Comparison of ENCODE assay signal across 8 cellular contexts in the genomic region with DNA sequence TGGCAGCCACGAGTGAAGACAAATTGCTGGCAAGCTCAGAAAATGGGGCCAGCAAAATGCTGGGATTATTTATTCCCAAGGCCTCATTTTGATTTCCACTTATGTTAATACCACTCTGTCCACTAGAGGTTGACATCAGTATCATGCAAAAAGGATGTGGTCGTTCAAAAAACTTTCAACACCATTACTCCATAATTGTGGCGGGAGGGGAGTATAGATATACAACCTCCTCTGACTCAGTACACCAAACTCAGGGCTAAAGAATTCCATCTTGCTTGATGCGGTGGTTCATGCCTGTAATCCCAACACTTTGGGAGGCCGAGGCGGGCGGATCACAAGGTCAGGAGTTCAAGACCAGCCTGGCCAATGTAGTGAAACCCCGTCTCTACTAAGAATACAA.
DNase-seq lines count a peak whose midpoint lies in the region; ATAC-seq and TF ChIP-seq lines count a peak whose summit lies in the region.
"Not testable (repeated sequence)": the region's sequence is repeated elsewhere in the genome, so short reads cannot be mapped to it uniquely, and the experiment has no call there.

No MANE protein-coding gene starts in this region.

- H3K9me2 ChIP-seq in DOHH2 (replicated peaks; ENCODE audit: control insufficient read depth, low read length): not testable (repeated sequence)

- H3F3A ChIP-seq in DOHH2 (ENCODE audit: control insufficient read depth, insufficient read depth): not testable (repeated sequence)

- peaks cover 24% of the 10 kb centered on the region for H3K4me1 Mint-ChIP-seq in HFFc6 (ENCODE audit: low read depth)

- not testable (repeated sequence) for H3K27me3 Mint-ChIP-seq in HFFc6 (ENCODE audit: insufficient read depth)

- not testable (repeated sequence) for H3K27me3 ChIP-seq in DOHH2 (ENCODE audit: control insufficient read depth, low read length)

- H4K20me1 ChIP-seq in DOHH2 (ENCODE audit: control insufficient read depth, insufficient read depth, low read depth, low read length): not testable (repeated sequence)

- not testable (repeated sequence) for H3K9me3 ChIP-seq in DOHH2 (ENCODE audit: control insufficient read depth, insufficient read depth, low read length)

- peak; percentile 43 for ATAC-seq in stimulated activated naive CD8-positive, alpha-beta T cell treated with anti-CD3 and anti-CD28 coated beads, Interleukin-15, Interleukin-2, amounts not matched to agents 100 U/mL and 50 U/mL, for 24 hours

- H3K4me1 ChIP-seq in DOHH2 (ENCODE audit: control insufficient read depth, low read length): not testable (repeated sequence)

- peak overlapping the region; percentile 37; the same call in 1 of the 2 replicates for H3K27ac Mint-ChIP-seq in HFFc6

- not testable (repeated sequence) for H3K4me2 ChIP-seq in DOHH2 (ENCODE audit: low read length)

- not testable (repeated sequence) for H3K79me2 ChIP-seq in DOHH2 (ENCODE audit: control insufficient read depth, low read length)

- H3K4me3 ChIP-seq in DOHH2 (ENCODE audit: low read length); astrocyte of the spinal cord (ENCODE audit: low read depth, low read length): not testable (repeated sequence)

- not testable (repeated sequence) for H3K9me3 Mint-ChIP-seq in HFFc6

- H3K36me3 ChIP-seq in DOHH2 (ENCODE audit: control insufficient read depth, low read length): not testable (repeated sequence)

- in situ Hi-C loops in SK-MEL-5 (cut with HindIII; ENCODE audit: low pct_unique_long_range_greater_than_20kb, low sequenced_read_pairs); astrocyte of the spinal cord (cut with HindIII; ENCODE audit: low sequenced_read_pairs): not testable (repeated sequence)

- not testable (repeated sequence) for H3K36me3 Mint-ChIP-seq in HFFc6 (ENCODE audit: low read depth)

- TF ChIP-seq CTCF in DOHH2 (IDR thresholded peaks at IDR 0.05; ENCODE audit: low read depth, low read length, poor library complexity, severe bottlenecking) (peak; percentile 12), HFFc6 (IDR thresholded peaks at IDR 0.05) (peak; percentile 75), astrocyte of the spinal cord (IDR thresholded peaks at IDR 0.05; ENCODE audit: low read depth, low read length) (peak; percentile 33)

- DNase-seq in HFFc6: peak; percentile 91
- DNase-seq in MV-4-11 (lab: John Stamatoyannopoulos, UW): peak; percentile 64
- peak; percentile 22 for DNase-seq in SK-MEL-5 (ENCODE audit: low read depth, low spot score)
- DNase-seq in astrocyte of the spinal cord (ENCODE audit: low read depth, low spot score): peak; percentile 82
- peak; percentile 52 for DNase-seq in fibroblast of gingiva (ENCODE audit: low read depth)
- DNase-seq in iris pigment epithelial cell (ENCODE audit: low read depth): peak; percentile 94
- DNase-seq in stimulated activated naive CD8-positive, alpha-beta T cell treated with anti-CD3 and anti-CD28 coated beads, Interleukin-15, Interleukin-2, amounts not matched to agents 100 U/mL and 50 U/mL, for 24 hours: not testable (repeated sequence)

- H3K4me3 Mint-ChIP-seq in HFFc6: not testable (repeated sequence)

- not testable (repeated sequence) for H3K27ac ChIP-seq in DOHH2 (ENCODE audit: low read depth, low read length)

Comparison
In these comparisons a context has a peak if more than half of its experiments do, and no peak if none do; other contexts are left out.
1. CTCF ChIP-seq: peak in every context shown above with its lines; median percentile 75 in HFFc6; 33 in astrocyte of the spinal cord; 12 in DOHH2.